Comparison of ENCODE assay signal across 17 cellular contexts in the genomic region with DNA sequence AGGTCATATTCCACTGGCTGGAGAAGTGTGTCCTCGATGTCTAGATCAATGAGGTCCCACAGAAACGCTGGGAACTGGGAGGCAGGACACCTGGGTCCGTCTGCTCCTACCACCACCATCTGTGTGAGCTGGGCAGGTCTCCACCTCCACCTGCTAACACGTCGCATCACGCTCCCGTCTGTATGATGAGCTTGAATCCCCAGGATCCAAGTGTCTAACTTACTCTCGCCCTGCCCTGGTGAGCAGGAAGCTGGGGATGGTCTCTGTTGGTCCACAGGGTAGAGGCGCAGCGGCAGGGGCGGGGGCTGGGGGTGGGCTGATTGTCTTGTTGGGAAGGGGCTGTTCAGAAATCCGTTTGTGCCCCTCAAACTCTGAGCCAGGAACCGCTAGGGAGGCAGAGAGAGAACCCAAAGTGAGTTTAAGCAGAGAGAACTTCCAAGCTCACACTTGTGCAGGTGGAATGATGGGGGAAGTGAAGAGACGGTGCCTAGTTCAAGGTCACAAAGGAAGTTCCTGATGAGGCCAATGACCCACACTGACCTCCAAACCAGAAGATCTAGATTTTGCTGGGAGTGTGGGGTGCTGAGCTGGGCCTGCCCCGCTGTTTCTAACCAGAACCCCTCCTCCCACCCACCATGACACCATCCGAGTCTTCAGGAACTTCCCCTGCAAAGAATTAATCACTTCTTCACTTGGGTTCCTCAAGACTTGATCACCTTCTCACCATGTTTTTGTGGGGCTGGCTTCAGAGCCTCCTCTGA. TPM values are rescaled to one million over a fixed set of nuclear protein-coding genes. Genes with fewer than 3 reads are reported as not detected.
DNase-seq lines count a peak whose midpoint lies in the region; ATAC-seq and TF ChIP-seq lines count a peak whose summit lies in the region.
"Had no signal": no experiment of that assay in that cellular context is flagged by ENCODE, and none has a peak within 500 bp of the region (broad histone marks: within the 10 kb centered on the region; RNA-seq: fewer than 3 reads in every experiment).

No MANE protein-coding gene starts in this region.

- peak overlapping the region; percentile 83 for H3K27ac Mint-ChIP-seq in activated naive CD4-positive, alpha-beta T cell treated with anti-CD3 and anti-CD28 coated beads, Interleukin-2, amount 10 ng/mL, durations not matched to agents 7 days and 5 days
- peak overlapping the region; percentile 93 for H3K27ac Mint-ChIP-seq in activated T-helper 2 cell treated with anti-CD3 and anti-CD28 coated beads, Interferon-gamma antibody, Interleukin-2, Interleukin-4, amounts not matched to agents 10 μg/mL and 5 μg/mL and 100 μg/mL, durations not matched to agents 14 hours and 24 hours and 36 hours
- H3K27ac Mint-ChIP-seq in memory B cell, result peak overlapping the region; percentile 68

- peaks cover 77% of the 10 kb centered on the region for H3K36me3 Mint-ChIP-seq in activated naive CD4-positive, alpha-beta T cell treated with anti-CD3 and anti-CD28 coated beads, Interleukin-2, amount 10 ng/mL, durations not matched to agents 7 days and 5 days
- H3K36me3 Mint-ChIP-seq in activated T-helper 2 cell treated with anti-CD3 and anti-CD28 coated beads, Interferon-gamma antibody, Interleukin-2, Interleukin-4, amounts not matched to agents 10 μg/mL and 5 μg/mL and 100 μg/mL, durations not matched to agents 14 hours and 24 hours and 36 hours (ENCODE audit: low read depth), result peaks cover 71% of the 10 kb centered on the region
- H3K36me3 Mint-ChIP-seq in memory B cell, result peaks cover 34% of the 10 kb centered on the region

- intact Hi-C loops in activated T-helper 2 cell treated with anti-CD3 and anti-CD28 coated beads, Interferon-gamma antibody, Interleukin-2, Interleukin-4, amounts not matched to agents 10 μg/mL and 5 μg/mL and 100 μg/mL, durations not matched to agents 14 hours and 24 hours and 36 hours (cut with micrococcal nuclease), result no loop called here
- intact Hi-C loops in uterus (cut with DNase I; ENCODE audit: low total_unique reads), result no loop called here

- H3K4me3 Mint-ChIP-seq in activated naive CD4-positive, alpha-beta T cell treated with anti-CD3 and anti-CD28 coated beads, Interleukin-2, amount 10 ng/mL, durations not matched to agents 7 days and 5 days, result no peak overlapping the region
- H3K4me3 Mint-ChIP-seq in activated T-helper 2 cell treated with anti-CD3 and anti-CD28 coated beads, Interferon-gamma antibody, Interleukin-2, Interleukin-4, amounts not matched to agents 10 μg/mL and 5 μg/mL and 100 μg/mL, durations not matched to agents 14 hours and 24 hours and 36 hours (ENCODE audit: low read depth), result no peak overlapping the region
- no peak overlapping the region for H3K4me3 Mint-ChIP-seq in memory B cell

- no peaks in the 10 kb centered on the region for H3K27me3 Mint-ChIP-seq in activated naive CD4-positive, alpha-beta T cell treated with anti-CD3 and anti-CD28 coated beads, Interleukin-2, amount 10 ng/mL, durations not matched to agents 7 days and 5 days
- no peaks in the 10 kb centered on the region for H3K27me3 Mint-ChIP-seq in activated T-helper 2 cell treated with anti-CD3 and anti-CD28 coated beads, Interferon-gamma antibody, Interleukin-2, Interleukin-4, amounts not matched to agents 10 μg/mL and 5 μg/mL and 100 μg/mL, durations not matched to agents 14 hours and 24 hours and 36 hours (ENCODE audit: low read depth)
- H3K27me3 Mint-ChIP-seq in memory B cell, result no peaks in the 10 kb centered on the region

- no peak for DNase-seq in activated naive CD4-positive, alpha-beta T cell treated with anti-CD3 and anti-CD28 coated beads, Interleukin-2, amount 10 ng/mL, durations not matched to agents 7 days and 5 days
- DNase-seq in activated naive CD4-positive, alpha-beta T cell treated with Interleukin-2 at 50 U/mL for 16 hours, result no peak
- DNase-seq in activated T-helper 2 cell treated with anti-CD3 and anti-CD28 coated beads, Interferon-gamma antibody, Interleukin-2, Interleukin-4, amounts not matched to agents 10 μg/mL and 5 μg/mL and 100 μg/mL, durations not matched to agents 14 hours and 24 hours and 36 hours (ENCODE audit: low spot score), result no peak
- DNase-seq in memory B cell (ENCODE audit: low spot score in 2 of 2) (no peak), uterus (no peak), NCI-H1105 treated with DMSO at 0.1 percent for 48 hours (lab: John Stamatoyannopoulos, UW) (no peak), GM10266 (ENCODE audit: extremely low spot score) (no peak)
- DNase-seq: activated CD4-positive, alpha-beta T cell treated with anti-CD3 and anti-CD28 coated beads, Interleukin-2, amount 50 U/mL, for 1 hour; central memory CD4-positive, alpha-beta T cell; DMS 273 treated with DMSO at 0.1 percent for 48 hours; GM23248; NCI-H774; RPMI8226 had no signal

- no peak for ATAC-seq in memory B cell (ENCODE audit: low read depth)
- ATAC-seq in SK-N-SH treated with all-trans-retinoic acid at 6 μM for 48 hours, result no peak

- CTCF ChIA-PET in activated naive CD4-positive, alpha-beta T cell treated with anti-CD3 and anti-CD28 coated beads, Interleukin-2, amount 10 ng/mL, durations not matched to agents 7 days and 5 days (lab: Charles Lee), result interaction anchor here (1.2 to 1.4 kb wide), 3 partner anchors 18 to 36 kb away, joined by 3 to 4 read pairs (median 4); no protein-coding TSS in a partner anchor

- TF ChIP-seq POLR2A in uterus (IDR thresholded peaks at IDR 0.05), result no peak

- no peaks in the 10 kb centered on the region for H3K27me3 ChIP-seq in uterus

- TF ChIP-seq CTCF in uterus (IDR thresholded peaks at IDR 0.05), result no peak
- TF ChIP-seq CTCF in GM10266 (IDR thresholded peaks at IDR 0.05; ENCODE audit: control insufficient read depth, insufficient read depth, low read depth, missing control alignments), result no peak

- H3K9me3 ChIP-seq in uterus, result no peaks in the 10 kb centered on the region

- no peaks in the 10 kb centered on the region for H3K9me3 Mint-ChIP-seq in activated naive CD4-positive, alpha-beta T cell treated with anti-CD3 and anti-CD28 coated beads, Interleukin-2, amount 10 ng/mL, durations not matched to agents 7 days and 5 days
- H3K9me3 Mint-ChIP-seq in activated T-helper 2 cell treated with anti-CD3 and anti-CD28 coated beads, Interferon-gamma antibody, Interleukin-2, Interleukin-4, amounts not matched to agents 10 μg/mL and 5 μg/mL and 100 μg/mL, durations not matched to agents 14 hours and 24 hours and 36 hours, result no peaks in the 10 kb centered on the region
- H3K9me3 Mint-ChIP-seq in memory B cell, result no peaks in the 10 kb centered on the region

- peak overlapping the region; percentile 80 to 84 for H3K27ac ChIP-seq in uterus
- H3K27ac ChIP-seq: GM23248 had no signal

- H3K4me3 ChIP-seq in uterus, result no peak overlapping the region
- H3K4me3 ChIP-seq: GM23248 had no signal

- H3K36me3 ChIP-seq in uterus, result no peaks in the 10 kb centered on the region

- peaks cover 5 to 11% of the 10 kb centered on the region in 2 donors for H3K4me1 ChIP-seq in uterus

- peaks cover 44% of the 10 kb centered on the region for H3K4me1 Mint-ChIP-seq in activated naive CD4-positive, alpha-beta T cell treated with anti-CD3 and anti-CD28 coated beads, Interleukin-2, amount 10 ng/mL, durations not matched to agents 7 days and 5 days
- H3K4me1 Mint-ChIP-seq in activated T-helper 2 cell treated with anti-CD3 and anti-CD28 coated beads, Interferon-gamma antibody, Interleukin-2, Interleukin-4, amounts not matched to agents 10 μg/mL and 5 μg/mL and 100 μg/mL, durations not matched to agents 14 hours and 24 hours and 36 hours (ENCODE audit: low read depth), result peaks cover 44% of the 10 kb centered on the region
- peaks cover 33% of the 10 kb centered on the region for H3K4me1 Mint-ChIP-seq in memory B cell

TF ChIP-seq in SK-N-SH treated with all-trans-retinoic acid at 6 μM for 48 hours, 23 proteins besides CTCF, POLR2A, EP300 and RAD21 (continues in another document):
- TF ChIP-seq, protein P1, sequence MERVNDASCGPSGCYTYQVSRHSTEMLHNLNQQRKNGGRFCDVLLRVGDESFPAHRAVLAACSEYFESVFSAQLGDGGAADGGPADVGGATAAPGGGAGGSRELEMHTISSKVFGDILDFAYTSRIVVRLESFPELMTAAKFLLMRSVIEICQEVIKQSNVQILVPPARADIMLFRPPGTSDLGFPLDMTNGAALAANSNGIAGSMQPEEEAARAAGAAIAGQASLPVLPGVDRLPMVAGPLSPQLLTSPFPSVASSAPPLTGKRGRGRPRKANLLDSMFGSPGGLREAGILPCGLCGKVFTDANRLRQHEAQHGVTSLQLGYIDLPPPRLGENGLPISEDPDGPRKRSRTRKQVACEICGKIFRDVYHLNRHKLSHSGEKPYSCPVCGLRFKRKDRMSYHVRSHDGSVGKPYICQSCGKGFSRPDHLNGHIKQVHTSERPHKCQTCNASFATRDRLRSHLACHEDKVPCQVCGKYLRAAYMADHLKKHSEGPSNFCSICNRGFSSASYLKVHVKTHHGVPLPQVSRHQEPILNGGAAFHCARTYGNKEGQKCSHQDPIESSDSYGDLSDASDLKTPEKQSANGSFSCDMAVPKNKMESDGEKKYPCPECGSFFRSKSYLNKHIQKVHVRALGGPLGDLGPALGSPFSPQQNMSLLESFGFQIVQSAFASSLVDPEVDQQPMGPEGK (CRISPR knock-in tag; IDR thresholded peaks at IDR 0.05; ENCODE audit: borderline replicate concordance), result no peak
- no peak for TF ChIP-seq ISL1 (CRISPR knock-in tag; IDR thresholded peaks at IDR 0.05)
- TF ChIP-seq, protein P2, sequence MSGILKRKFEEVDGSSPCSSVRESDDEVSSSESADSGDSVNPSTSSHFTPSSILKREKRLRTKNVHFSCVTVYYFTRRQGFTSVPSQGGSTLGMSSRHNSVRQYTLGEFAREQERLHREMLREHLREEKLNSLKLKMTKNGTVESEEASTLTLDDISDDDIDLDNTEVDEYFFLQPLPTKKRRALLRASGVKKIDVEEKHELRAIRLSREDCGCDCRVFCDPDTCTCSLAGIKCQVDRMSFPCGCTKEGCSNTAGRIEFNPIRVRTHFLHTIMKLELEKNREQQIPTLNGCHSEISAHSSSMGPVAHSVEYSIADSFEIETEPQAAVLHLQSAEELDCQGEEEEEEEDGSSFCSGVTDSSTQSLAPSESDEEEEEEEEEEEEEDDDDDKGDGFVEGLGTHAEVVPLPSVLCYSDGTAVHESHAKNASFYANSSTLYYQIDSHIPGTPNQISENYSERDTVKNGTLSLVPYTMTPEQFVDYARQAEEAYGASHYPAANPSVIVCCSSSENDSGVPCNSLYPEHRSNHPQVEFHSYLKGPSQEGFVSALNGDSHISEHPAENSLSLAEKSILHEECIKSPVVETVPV (CRISPR knock-in tag; IDR thresholded peaks at IDR 0.05), result no peak

RNA-seq across cellular contexts. Expression of gene ORM2, which starts 21.1 kb away (rescaled TPM):
- total RNA-seq in activated T-helper 2 cell treated with anti-CD3 and anti-CD28 coated beads, Interferon-gamma antibody, Interleukin-2, Interleukin-4, amounts not matched to agents 10 μg/mL and 5 μg/mL and 100 μg/mL, durations not matched to agents 14 hours and 24 hours and 36 hours, result not detected in 2 replicates
- 1 to 10 TPM in 1 of 4 donors, not detected in 3; 1.2 TPM for total RNA-seq in uterus
- total RNA-seq: glomerular endothelial cell; GM23248; T-helper 2 cell treated with Interferon-gamma antibody and Interleukin-4, amounts not matched to agents 100 ng/mL and 5 ng/mL, for 36 hours; urinary bladder had no signal

RNA-seq across cellular contexts. Expression of gene ORM1, which starts 27.9 kb away (rescaled TPM):
- not detected in 2 replicates for total RNA-seq in activated T-helper 2 cell treated with anti-CD3 and anti-CD28 coated beads, Interferon-gamma antibody, Interleukin-2, Interleukin-4, amounts not matched to agents 10 μg/mL and 5 μg/mL and 100 μg/mL, durations not matched to agents 14 hours and 24 hours and 36 hours
- 1 to 10 TPM in 2 of 4 donors, not detected in 2; 1.9 to 2.4 TPM for total RNA-seq in uterus
- total RNA-seq: glomerular endothelial cell; GM23248; T-helper 2 cell treated with Interferon-gamma antibody and Interleukin-4, amounts not matched to agents 100 ng/mL and 5 ng/mL, for 36 hours had no signal

RNA-seq across cellular contexts. Expression of gene AKNA, which starts 37.0 kb away (rescaled TPM):
- 152 TPM in 2 replicates for total RNA-seq in activated T-helper 2 cell treated with anti-CD3 and anti-CD28 coated beads, Interferon-gamma antibody, Interleukin-2, Interleukin-4, amounts not matched to agents 10 μg/mL and 5 μg/mL and 100 μg/mL, durations not matched to agents 14 hours and 24 hours and 36 hours
- 100 to 1,000 TPM in 1 of 4 donors, 10 to 100 TPM in 3; 24.1 to 123 (median 34.3) TPM for total RNA-seq in uterus
